Comparison of ENCODE assay signal across 9 cellular contexts in genomic region chr3:119675188-119675874, GRCh38. TPM values are rescaled to one million over a fixed set of nuclear protein-coding genes. Genes with fewer than 3 reads are reported as not detected.
DNase-seq lines count a peak whose midpoint lies in the region; ATAC-seq and TF ChIP-seq lines count a peak whose summit lies in the region.
"Had no signal": no experiment of that assay in that cellular context is flagged by ENCODE, and none has a peak within 500 bp of the region (broad histone marks: within the 10 kb centered on the region; RNA-seq: fewer than 3 reads in every experiment).

No MANE protein-coding gene starts in this region.

- H3K27ac Mint-ChIP-seq in dendritic cell treated with granulocyte-macrophage colony-stimulating factor and Interleukin-4, amounts not matched to agents 40 ng/mL and 50 ng/mL, for 4 days, result peak overlapping the region; percentile 99
- no peak overlapping the region for H3K27ac Mint-ChIP-seq in osteocyte (ENCODE audit: unreplicated experiment)

- peaks cover 24% of the 10 kb centered on the region for H3K79me2 ChIP-seq in DND-41 (ENCODE audit: insufficient read depth, low read length)

- H4K20me1 ChIP-seq in DND-41 (ENCODE audit: insufficient read depth, low read length), result no peaks in the 10 kb centered on the region

- H3K27ac ChIP-seq in DND-41 (ENCODE audit: low read length) (no peak overlapping the region; the same call in 1 of the 2 replicates), thyroid gland (peak overlapping the region in 1 of 3 donors; percentile 84)

- H3K27me3 ChIP-seq in DND-41 (ENCODE audit: insufficient read depth, low read length, poor library complexity), result no peaks in the 10 kb centered on the region
- no peaks in the 10 kb centered on the region for H3K27me3 ChIP-seq in thyroid gland

- peak overlapping the region in 1 of 2 experiments; percentile 65; a peak in 2 of 4 replicates for H3K4me3 ChIP-seq in DND-41 (ENCODE audit: low read depth in 1 of 2, low read length in 2 of 2)
- H3K4me3 ChIP-seq in NB4 (ENCODE audit: low read depth, low read length), result peak overlapping the region; percentile 84
- H3K4me3 ChIP-seq in thyroid gland (replicated peaks in 1 of 3), result no peak overlapping the region

- TF ChIP-seq CTCF in DND-41 (IDR thresholded peaks at IDR 0.05; ENCODE audit: borderline replicate concordance, extremely low read depth, low read length, poor library complexity, severe bottlenecking), result no peak
- TF ChIP-seq CTCF in NB4 (IDR thresholded peaks at IDR 0.05; ENCODE audit: low read depth, low read length), result no peak
- no peak for TF ChIP-seq CTCF in osteocyte (IDR thresholded peaks at IDR 0.05)
- TF ChIP-seq CTCF in thyroid gland (IDR thresholded peaks at IDR 0.05), result no peak

- no peaks in the 10 kb centered on the region for H3K9me3 Mint-ChIP-seq in dendritic cell treated with granulocyte-macrophage colony-stimulating factor and Interleukin-4, amounts not matched to agents 40 ng/mL and 50 ng/mL, for 4 days
- H3K9me3 Mint-ChIP-seq in osteocyte (ENCODE audit: unreplicated experiment), result no peaks in the 10 kb centered on the region

- H3K9me3 ChIP-seq in DND-41 (ENCODE audit: insufficient read depth, low read length, severe bottlenecking) (no peaks in the 10 kb centered on the region), thyroid gland (no peaks in the 10 kb centered on the region)

- H3K36me3 ChIP-seq in DND-41 (ENCODE audit: insufficient read depth, low read length), result peaks cover 50% of the 10 kb centered on the region
- peaks cover 12 to 32% of the 10 kb centered on the region in 2 donors for H3K36me3 ChIP-seq in thyroid gland

- H3K4me2 ChIP-seq in DND-41 (ENCODE audit: insufficient read depth, low read length), result peak overlapping the region; percentile 66

- no peaks in the 10 kb centered on the region for H3K27me3 Mint-ChIP-seq in dendritic cell treated with granulocyte-macrophage colony-stimulating factor and Interleukin-4, amounts not matched to agents 40 ng/mL and 50 ng/mL, for 4 days
- no peaks in the 10 kb centered on the region for H3K27me3 Mint-ChIP-seq in osteocyte (ENCODE audit: unreplicated experiment)

- no peak overlapping the region; the same call in 1 of the 2 replicates for H3K9ac ChIP-seq in DND-41 (ENCODE audit: low read depth, low read length)

- H3K4me1 ChIP-seq in DND-41 (ENCODE audit: insufficient read depth, low read length) (peaks cover 29% of the 10 kb centered on the region), thyroid gland (peaks cover 11 to 16% of the 10 kb centered on the region in 2 donors)

- no peak overlapping the region for H3K4me3 Mint-ChIP-seq in dendritic cell treated with granulocyte-macrophage colony-stimulating factor and Interleukin-4, amounts not matched to agents 40 ng/mL and 50 ng/mL, for 4 days
- H3K4me3 Mint-ChIP-seq in osteocyte (ENCODE audit: unreplicated experiment), result peak overlapping the region; percentile 84

- intact Hi-C loops in dendritic cell treated with granulocyte-macrophage colony-stimulating factor and Interleukin-4, amounts not matched to agents 40 ng/mL and 50 ng/mL, for 4 days (cut with micrococcal nuclease), result loop anchor here (5.0 to 10.0 kb wide), 4 partner anchors 38 to 211 kb away; partner anchors contain the start of genes POGLUT1 and TMEM39A
- intact Hi-C loops in thyroid gland (cut with DNase I), result loop anchor here (10.0 kb wide), 1 partner anchor 181 kb away; the partner anchor contains the start of gene TIMMDC1

- H3K36me3 Mint-ChIP-seq in dendritic cell treated with granulocyte-macrophage colony-stimulating factor and Interleukin-4, amounts not matched to agents 40 ng/mL and 50 ng/mL, for 4 days (ENCODE audit: low read depth), result peaks cover 62% of the 10 kb centered on the region
- H3K36me3 Mint-ChIP-seq in osteocyte (ENCODE audit: unreplicated experiment), result peaks cover 14% of the 10 kb centered on the region

- no peak for TF ChIP-seq POLR2A in NB4 (IDR thresholded peaks at IDR 0.05; ENCODE audit: extremely low read depth, insufficient read length)
- no peak for TF ChIP-seq POLR2A in thyroid gland (IDR thresholded peaks at IDR 0.05)

- WGBS in thyroid gland, 2 donors, result 85 to 87% methylated on average over 5 of the region's 5 CpGs

- H2AFZ ChIP-seq in DND-41 (ENCODE audit: low read depth, low read length), result no peak overlapping the region

- H3K4me1 Mint-ChIP-seq in dendritic cell treated with granulocyte-macrophage colony-stimulating factor and Interleukin-4, amounts not matched to agents 40 ng/mL and 50 ng/mL, for 4 days (ENCODE audit: low read depth), result peaks cover 34% of the 10 kb centered on the region
- peaks cover 23% of the 10 kb centered on the region for H3K4me1 Mint-ChIP-seq in osteocyte (ENCODE audit: unreplicated experiment)

- ATAC-seq in DND-41 (ENCODE audit: insufficient read depth, low read depth), result no peak
- ATAC-seq in GM21367 (IDR thresholded peaks at IDR 0.05; ENCODE audit: unreplicated experiment), result no peak

- no peak for DNase-seq in DND-41
- DNase-seq in NB4 (ENCODE audit: low read depth), result no peak
- no peak for DNase-seq in osteocyte (ENCODE audit: extremely low spot score, unreplicated experiment)
- no peak for DNase-seq in stimulated activated CD4-positive, alpha-beta T cell treated with anti-CD3 and anti-CD28 coated beads, Interleukin-12 subunit alpha, Interleukin-12 subunit beta, amount 100 ng/mL, for 4 hours
- no peak for DNase-seq in islet precursor cell
- DNase-seq in thyroid gland, result no peak
- DNase-seq: NCI-H446 treated with DMSO at 0.1 percent for 48 hours had no signal

RNA-seq across cellular contexts. Expression of gene COX17, which starts 1.9 kb away (rescaled TPM):
- total RNA-seq in osteocyte (16.1 and 18.2 TPM in 2 replicates), thyroid gland (10 to 100 TPM; 12.8 to 73.0 (median 46.0) TPM)

RNA-seq across cellular contexts. Expression of gene POPDC2, which starts 14.9 kb away (rescaled TPM):
- total RNA-seq in osteocyte (2.1 and 2.4 TPM in 2 replicates), thyroid gland (1 to 10 TPM; 1.9 to 5.4 (median 4.6) TPM)

RNA-seq across cellular contexts. Expression of gene CFAP91, which starts 27.5 kb away (rescaled TPM):
- not detected in 2 replicates for total RNA-seq in osteocyte
- total RNA-seq in thyroid gland, result 10 to 100 TPM in 3 of 4 donors, 1 to 10 TPM in 1; 9.4 to 28.0 (median 22.8) TPM
